ENCODE assay signal across 8 cellular contexts in genomic region chr2:121530563-121531334, GRCh38. TPM values are rescaled to one million over a fixed set of nuclear protein-coding genes. Genes with fewer than 3 reads are reported as not detected.
DNase-seq lines count a peak whose midpoint lies in the region; ATAC-seq lines count a peak whose summit lies in the region.

Gene RNU4ATAC, plus strand, starts transcription at chr2:121530880.

- ATAC-seq in GM19035 (IDR thresholded peaks at IDR 0.05; ENCODE audit: unreplicated experiment) (peak; percentile 77), HG03354 (IDR thresholded peaks at IDR 0.05; ENCODE audit: poor library complexity, severe bottlenecking, unreplicated experiment) (peak; percentile 74)

- peak within 1 kb of the TSS; percentile 100 for H3K27ac ChIP-seq in cingulate gyrus (ENCODE audit: low read depth, low read length)
- peak within 1 kb of the TSS; percentile 100 for H3K27ac ChIP-seq in layer of hippocampus (ENCODE audit: low read depth, low read length)

- H3K27me3 ChIP-seq in layer of hippocampus (ENCODE audit: control insufficient read depth, insufficient read depth, low read length), result no peaks in the 10 kb centered on the region

- peak; percentile 95 for DNase-seq in Ammon's horn (ENCODE audit: low spot score)
- peak; percentile 98 for DNase-seq in NCI-H460 (ENCODE audit: extremely low read depth, low read depth)
- DNase-seq in activated CD4-positive, alpha-beta T cell treated with anti-CD3 and anti-CD28 coated beads for 24 hours (ENCODE audit: low read depth in 2 of 2), result peak; percentile 75 to 86
- peak; percentile 79 to 82 for DNase-seq in stimulated activated CD4-positive, alpha-beta T cell treated with anti-CD3 and anti-CD28 coated beads, Interleukin-1b, Interleukin-23, amount 100 ng/mL, for 4 hours (ENCODE audit: low read depth in 2 of 2)

RNA-seq across cellular contexts. Expression of gene RNU4ATAC, which starts in this region (rescaled TPM):
- total RNA-seq in NCI-H460 (2014; rRNA removed; shearing (Covaris generic)), result not detected in 2 replicates
- not detected in 2 replicates for polyA plus RNA-seq in NCI-H460 (2014; cell fraction: nucleus; rRNA removed)

Comparison
In these comparisons a context has a peak if more than half of its experiments do, and no peak if none do; other contexts are left out.
1. Peak in every context shown above with its lines: DNase-seq, ATAC-seq and H3K27ac ChIP-seq.
2. Peak in DNase-seq in NCI-H460; RNA of the gene not detected or under 1 TPM.